In genomic region chr10:50622497-50623298, GRCh38 we compare ENCODE assay signal across 8 cellular contexts. TPM values are rescaled to one million over a fixed set of nuclear protein-coding genes. Genes with fewer than 3 reads are reported as not detected.
DNase-seq lines count a peak whose midpoint lies in the region; ATAC-seq and TF ChIP-seq lines count a peak whose summit lies in the region.

No MANE protein-coding gene starts in this region.

- H3K4me3 ChIP-seq in CD4-positive, CD25-positive, alpha-beta regulatory T cell (ENCODE audit: low read depth, low read length): peak overlapping the region; percentile 93
- peak overlapping the region; percentile 90 to 96 for H3K4me3 ChIP-seq in left lung

- H3K4me3 Mint-ChIP-seq in CD4-positive, CD25-positive, alpha-beta regulatory T cell: peak overlapping the region; percentile 95 to 100 (median 99)
- peak overlapping the region; percentile 75 for H3K4me3 Mint-ChIP-seq in dendritic cell treated with granulocyte-macrophage colony-stimulating factor and Interleukin-4, amounts not matched to agents 40 ng/mL and 50 ng/mL, for 4 days

- intact Hi-C loops in dendritic cell treated with granulocyte-macrophage colony-stimulating factor and Interleukin-4, amounts not matched to agents 40 ng/mL and 50 ng/mL, for 4 days (cut with micrococcal nuclease): loop anchor here (2.0 to 10.0 kb wide), 2 partner anchors 204 to 298 kb away; no protein-coding TSS in a partner anchor
- intact Hi-C loops in left lung (cut with DNase I): loop anchor here in 1 of 2 donors (5.0 kb wide), 2 partner anchors 60 to 205 kb away; no protein-coding TSS in a partner anchor

- no peaks in the 10 kb centered on the region for H3K36me3 ChIP-seq in CD4-positive, CD25-positive, alpha-beta regulatory T cell (ENCODE audit: control insufficient read depth, insufficient read depth, low read length)
- H3K36me3 ChIP-seq in left lung: no peaks in the 10 kb centered on the region

- no peaks in the 10 kb centered on the region for H3K9me3 ChIP-seq in CD4-positive, CD25-positive, alpha-beta regulatory T cell (ENCODE audit: control insufficient read depth in 2 of 2, low read length in 2 of 2)
- no peaks in the 10 kb centered on the region for H3K9me3 ChIP-seq in left lung

- H3K27ac ChIP-seq in CD4-positive, CD25-positive, alpha-beta regulatory T cell (ENCODE audit: insufficient read depth, low read length, poor library complexity, severe bottlenecking): peak overlapping the region; percentile 100
- peak overlapping the region; percentile 99 for H3K27ac ChIP-seq in left lung

- peak; percentile 19 to 49 (median 47) for DNase-seq in CD4-positive, CD25-positive, alpha-beta regulatory T cell
- DNase-seq in HuH-7.5 (ENCODE audit: low spot score) (peak; percentile 34), left lung (peak; percentile 49 to 81)
- peak; percentile 29 to 34 for DNase-seq in activated CD4-positive, alpha-beta T cell treated with anti-CD3 and anti-CD28 coated beads for 4 hours
- peak; percentile 59 for DNase-seq in stimulated activated CD8-positive, alpha-beta memory T cell treated with anti-CD3 and anti-CD28 coated beads, Interleukin-4, amount 100 ng/mL, for 48 hours

- no peaks in the 10 kb centered on the region for H3K36me3 Mint-ChIP-seq in CD4-positive, CD25-positive, alpha-beta regulatory T cell
- peaks cover 19% of the 10 kb centered on the region for H3K36me3 Mint-ChIP-seq in dendritic cell treated with granulocyte-macrophage colony-stimulating factor and Interleukin-4, amounts not matched to agents 40 ng/mL and 50 ng/mL, for 4 days (ENCODE audit: low read depth)

- peak overlapping the region; percentile 95 to 98 (median 97) for H3K27ac Mint-ChIP-seq in CD4-positive, CD25-positive, alpha-beta regulatory T cell
- peak overlapping the region; percentile 97 for H3K27ac Mint-ChIP-seq in dendritic cell treated with granulocyte-macrophage colony-stimulating factor and Interleukin-4, amounts not matched to agents 40 ng/mL and 50 ng/mL, for 4 days

- H3K27me3 ChIP-seq in CD4-positive, CD25-positive, alpha-beta regulatory T cell (ENCODE audit: control insufficient read depth, insufficient read depth, low read length): no peaks in the 10 kb centered on the region
- no peaks in the 10 kb centered on the region for H3K27me3 ChIP-seq in left lung

- TF ChIP-seq CTCF in left lung (IDR thresholded peaks at IDR 0.05): no peak

- no peaks in the 10 kb centered on the region for H3K9me3 Mint-ChIP-seq in CD4-positive, CD25-positive, alpha-beta regulatory T cell
- no peaks in the 10 kb centered on the region for H3K9me3 Mint-ChIP-seq in dendritic cell treated with granulocyte-macrophage colony-stimulating factor and Interleukin-4, amounts not matched to agents 40 ng/mL and 50 ng/mL, for 4 days

- peaks cover 58% of the 10 kb centered on the region for H3K4me1 ChIP-seq in CD4-positive, CD25-positive, alpha-beta regulatory T cell (ENCODE audit: control insufficient read depth, insufficient read depth, low read length, poor library complexity, severe bottlenecking)
- H3K4me1 ChIP-seq in left lung: peaks cover 9 to 34% of the 10 kb centered on the region in 2 donors

- ATAC-seq in CD4-positive, CD25-positive, alpha-beta regulatory T cell (ENCODE audit: low read depth in 2 of 2): no peak
- no peak for ATAC-seq in left lung
- ATAC-seq in GM19324 (IDR thresholded peaks at IDR 0.05; ENCODE audit: low FRiP score, unreplicated experiment): no peak
- ATAC-seq in HG03175 (IDR thresholded peaks at IDR 0.05; ENCODE audit: unreplicated experiment): no peak

- H3K4me1 Mint-ChIP-seq in CD4-positive, CD25-positive, alpha-beta regulatory T cell: peaks cover 30 to 53% (median 43%) of the 10 kb centered on the region in 4 donors
- peaks cover 21% of the 10 kb centered on the region for H3K4me1 Mint-ChIP-seq in dendritic cell treated with granulocyte-macrophage colony-stimulating factor and Interleukin-4, amounts not matched to agents 40 ng/mL and 50 ng/mL, for 4 days (ENCODE audit: low read depth)

- peaks cover 6% of the 10 kb centered on the region for H3K27me3 Mint-ChIP-seq in CD4-positive, CD25-positive, alpha-beta regulatory T cell
- H3K27me3 Mint-ChIP-seq in dendritic cell treated with granulocyte-macrophage colony-stimulating factor and Interleukin-4, amounts not matched to agents 40 ng/mL and 50 ng/mL, for 4 days: no peaks in the 10 kb centered on the region

RNA-seq across cellular contexts. Expression of gene SGMS1, which starts 1.1 kb away (rescaled TPM):
- 241 TPM for total RNA-seq in CD4-positive, CD25-positive, alpha-beta regulatory T cell
- 10 to 100 TPM; 25.7 to 34.3 (median 31.4) TPM for polyA plus RNA-seq in CD4-positive, CD25-positive, alpha-beta regulatory T cell
- 10 to 100 TPM; 47.0 to 54.0 TPM for total RNA-seq in left lung
